In the genomic region with DNA sequence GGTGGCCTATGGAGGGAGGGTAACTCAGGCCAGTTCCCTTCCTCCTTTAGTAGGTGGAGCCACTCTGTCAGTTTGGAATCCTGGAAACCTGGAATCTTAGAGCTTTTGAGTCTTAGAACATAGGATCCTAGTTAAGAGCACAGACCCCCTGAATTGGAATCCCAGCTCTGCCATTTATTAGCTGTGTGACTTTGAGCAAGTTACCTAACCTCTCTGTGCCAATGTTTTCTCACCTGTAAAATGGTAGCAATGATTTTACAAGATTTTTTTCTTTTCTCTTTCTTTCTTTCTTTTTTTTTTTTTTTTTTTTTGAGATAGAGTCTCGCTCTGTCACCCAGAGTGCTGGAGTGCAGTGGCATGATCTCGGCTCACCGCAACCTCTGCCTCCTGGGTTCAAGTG, we compare ENCODE assay signal across 26 cellular contexts.
"Had no signal": no experiment of that assay in that cellular context is flagged by ENCODE, and none has a peak within 500 bp of the region (broad histone marks: within the 10 kb centered on the region; RNA-seq: fewer than 3 reads in every experiment).

No MANE protein-coding gene starts in this region.

- H3K4me3 ChIP-seq: stomach, suprapubic skin, testis, thoracic aorta, tibial artery, tibial nerve, transverse colon, upper lobe of left lung, upper lobe of right lung, uterus, vagina had no signal

- FAIRE-seq: urothelium cell line had no signal

- H3K36me3 ChIP-seq: stomach, suprapubic skin, thoracic aorta, tibial artery, tibial nerve, transverse colon, upper lobe of left lung, upper lobe of right lung, uterus, vagina had no signal

- H3K27me3 ChIP-seq: testis had no signal

- DNase-seq: stimulated activated CD4-positive, alpha-beta T cell treated with anti-CD3 and anti-CD28 coated beads, Interleukin-2, amount 100 ng/mL, for 48 hours; stimulated activated CD4-positive, alpha-beta T cell treated with anti-CD3 and anti-CD28 coated beads, Interleukin-4, amount 100 ng/mL, for 1 hour; stimulated activated CD4-positive, alpha-beta T cell treated with anti-CD3 and anti-CD28 coated beads, Interleukin-4, amount 100 ng/mL, for 24 hours; stimulated activated CD4-positive, alpha-beta T cell treated with anti-CD3 and anti-CD28 coated beads, Interleukin-4, amount 100 ng/mL, for 4 hours; stimulated activated CD8-positive, alpha-beta memory T cell treated with anti-CD3 and anti-CD28 coated beads, Interleukin-4, amount 100 ng/mL, for 48 hours; stimulated activated naive B cell treated with anti-CD40 and anti-IgM and Interleukin-4, amounts not matched to agents 10 μg/mL and 1 μg/mL and 100 μg/mL, for 72 hours; stimulated activated naive CD4-positive, alpha-beta T cell; stimulated activated naive CD4-positive, alpha-beta T cell treated with Interleukin-2 at 50 U/mL for 16 hours; stimulated activated naive CD8-positive, alpha-beta T cell treated with anti-CD3 and anti-CD28 coated beads, Interleukin-15, amount 100 ng/mL, for 72 hours; stimulated activated naive CD8-positive, alpha-beta T cell treated with anti-CD3 and anti-CD28 coated beads, Interleukin-15, Interleukin-2, amounts not matched to agents 100 U/mL and 50 U/mL, for 24 hours; stomach; substantia nigra; testis; tibial artery; transverse colon; trophoblast cell; upper lobe of left lung; upper lobe of right lung; uterus had no signal

- H3K9me3 ChIP-seq: stomach, suprapubic skin, testis, thoracic aorta, tibial artery, tibial nerve, transverse colon, upper lobe of left lung, upper lobe of right lung, uterus, vagina had no signal

- H3K4me1 ChIP-seq: testis had no signal

- ATAC-seq: stimulated activated effector memory CD8-positive, alpha-beta T cell treated with anti-CD3 and anti-CD28 coated beads, Interleukin-12 subunit alpha, Interleukin-12 subunit beta, amount 100 ng/mL, for 72 hours; stimulated activated memory B cell treated with anti-CD40 and anti-IgM and Interleukin-4, amounts not matched to agents 10 μg/mL and 1 μg/mL and 100 μg/mL, for 72 hours; stimulated activated naive B cell treated with anti-CD40 and anti-IgM and Interleukin-4, amounts not matched to agents 10 μg/mL and 1 μg/mL and 100 μg/mL, for 72 hours; stimulated activated naive CD8-positive, alpha-beta T cell treated with anti-CD3 and anti-CD28 coated beads, Interleukin-15, amount 100 ng/mL, for 72 hours; stimulated activated naive CD8-positive, alpha-beta T cell treated with anti-CD3 and anti-CD28 coated beads, Interleukin-15, Interleukin-2, amounts not matched to agents 100 U/mL and 50 U/mL, for 24 hours; upper lobe of right lung had no signal

- H3K27ac ChIP-seq: stomach, suprapubic skin, testis, thoracic aorta, tibial artery, tibial nerve, transverse colon, upper lobe of left lung, upper lobe of right lung, uterus, vagina had no signal
